In genomic region chr1:94486990-94487389, GRCh38 we compare ENCODE assay signal across 24 cellular contexts.
"Had no signal": no experiment of that assay in that cellular context is flagged by ENCODE, and none has a peak within 500 bp of the region (broad histone marks: within the 10 kb centered on the region; RNA-seq: fewer than 3 reads in every experiment).

No MANE protein-coding gene starts in this region.

- DNase-seq: central memory CD4-positive, alpha-beta T cell; effector memory CD8-positive, alpha-beta T cell; erythroblast; esophagus squamous epithelium; foreskin melanocyte; immature natural killer cell; mesenchymal stem cell; naive thymus-derived CD4-positive, alpha-beta T cell; nephron progenitor cell; posterior cingulate gyrus; psoas muscle; retina; right lobe of liver; small intestine; stimulated activated CD4-positive, alpha-beta T cell treated with anti-CD3 and anti-CD28 coated beads, Interleukin-15, amount 100 ng/mL, for 24 hours; stimulated activated CD4-positive, alpha-beta T cell treated with anti-CD3 and anti-CD28 coated beads, Interleukin-2, amount 100 ng/mL, for 48 hours; stimulated activated naive CD4-positive, alpha-beta T cell; stimulated activated naive CD8-positive, alpha-beta T cell treated with anti-CD3 and anti-CD28 coated beads, Interleukin-15, amount 100 ng/mL, for 72 hours; testis; tibial artery had no signal

- H3K27ac ChIP-seq: esophagus squamous epithelium, psoas muscle, right lobe of liver, testis, tibial artery had no signal

- FAIRE-seq: colon, endometrium, keratinocyte, small intestine had no signal

- H3K4me3 ChIP-seq: esophagus squamous epithelium, lung, psoas muscle, right lobe of liver, testis, tibial artery had no signal

- H3K27me3 ChIP-seq: esophagus squamous epithelium, right lobe of liver, testis, tibial artery had no signal
